Comparison of ENCODE assay signal across 7 cellular contexts in the genomic region with DNA sequence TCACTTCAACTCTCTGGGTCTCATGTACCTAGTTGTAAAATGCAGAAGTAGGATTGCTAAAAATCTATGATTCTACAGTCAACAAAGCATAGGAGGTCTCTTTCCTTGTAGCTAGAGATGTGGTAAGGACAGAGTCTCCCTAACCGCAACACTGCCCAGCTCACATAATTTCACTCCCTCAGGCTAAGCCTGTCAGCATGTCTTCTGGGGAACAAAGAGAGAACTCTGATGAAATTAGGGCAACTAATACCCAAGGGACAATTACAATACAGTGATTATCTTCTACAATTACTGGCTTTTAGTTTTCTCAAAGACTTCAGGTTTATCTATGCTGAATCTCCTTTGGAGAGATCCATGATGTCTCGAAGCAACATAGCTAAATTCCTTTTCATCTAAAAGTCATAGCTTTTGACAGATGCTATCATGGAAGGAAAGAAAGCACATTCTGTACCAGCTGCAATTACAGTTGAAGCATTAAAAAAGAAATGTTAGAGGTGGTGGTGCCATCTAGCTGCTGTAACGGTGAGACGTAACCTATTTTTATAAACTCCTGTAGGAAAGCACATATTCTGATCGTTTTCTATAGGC.
DNase-seq lines count a peak whose midpoint lies in the region; ATAC-seq, FAIRE-seq and TF ChIP-seq lines count a peak whose summit lies in the region.

No MANE protein-coding gene starts in this region.

- peak; percentile 91 for FAIRE-seq in islet of Langerhans (lab: Jason Lieb, UNC)

- intact Hi-C loops in tibial artery (cut with DNase I; ENCODE audit: low total_unique reads) = no loop called here

- peak; percentile 5 for TF ChIP-seq CTCF in GM12864 (IDR thresholded peaks at IDR 0.05; ENCODE audit: low read depth, low read length, missing control alignments)
- peak; percentile 38 to 45 for TF ChIP-seq CTCF in tibial artery (IDR thresholded peaks at IDR 0.05)

- H3K36me3 ChIP-seq in tibial artery = no peaks in the 10 kb centered on the region

- H3K4me3 ChIP-seq in GM12864 (ENCODE audit: low read depth, low read length) = no peak overlapping the region
- H3K4me3 ChIP-seq in tibial artery = no peak overlapping the region

- peak overlapping the region; percentile 34 to 67 for H3K27ac ChIP-seq in tibial artery

- no peaks in the 10 kb centered on the region for H3K27me3 ChIP-seq in tibial artery

- DNase-seq in GM12864 (ENCODE audit: low read depth) (peak; percentile 5), LHCN-M2 (ENCODE audit: low read depth) (peak; percentile 84), amniotic epithelial cell (ENCODE audit: low read depth) (peak; percentile 92), tibial artery (no peak), T-helper 2 cell (no peak)

- no peaks in the 10 kb centered on the region for H3K9me3 ChIP-seq in tibial artery

- H3K4me1 ChIP-seq in tibial artery = peaks cover 0 to 15% (median 0%) of the 10 kb centered on the region in 4 donors

- ATAC-seq in GM21723 (IDR thresholded peaks at IDR 0.05; ENCODE audit: unreplicated experiment) = peak; percentile 52

Comparison
In these comparisons a context has a peak if more than half of its experiments do, and no peak if none do; other contexts are left out.
1. DNase-seq: peak in GM12864 (single experiment), LHCN-M2 (single experiment) and amniotic epithelial cell (single experiment); none in tibial artery (0 of 2) and T-helper 2 cell (0 of 5).